Comparison of ENCODE assay signal across 16 cellular contexts in genomic region chr6:63716169-63716568, GRCh38.
"Had no signal": no experiment of that assay in that cellular context is flagged by ENCODE, and none has a peak within 500 bp of the region (broad histone marks: within the 10 kb centered on the region; RNA-seq: fewer than 3 reads in every experiment).

No MANE protein-coding gene starts in this region.

- H3K4me3 ChIP-seq: lower lobe of right lung, pancreas, smooth muscle cell, testis, upper lobe of right lung had no signal

- H3K27ac Mint-ChIP-seq: activated naive CD8-positive, alpha-beta T cell; activated T-cell treated with anti-CD3 and anti-CD28 coated beads, Interleukin-2, amount 50 U/mL, for 72 hours; natural killer cell treated with Interleukin-12 subunit alpha and Interleukin-12 subunit beta and Interleukin-15 and Interleukin-18, amount 100 ng/mL, for 72 hours; stimulated activated effector memory CD8-positive, alpha-beta T cell treated with anti-CD3 and anti-CD28 coated beads, Interleukin-12 subunit alpha, Interleukin-12 subunit beta, amount 100 ng/mL, for 72 hours had no signal

- H3K9me3 ChIP-seq: lower lobe of right lung, neutrophil, pancreas, testis, upper lobe of right lung had no signal

- H3K27me3 Mint-ChIP-seq: activated naive CD8-positive, alpha-beta T cell; natural killer cell treated with Interleukin-12 subunit alpha and Interleukin-12 subunit beta and Interleukin-15 and Interleukin-18, amount 100 ng/mL, for 72 hours had no signal

- ATAC-seq: lower lobe of right lung; natural killer cell treated with Interleukin-12 subunit alpha and Interleukin-12 subunit beta and Interleukin-15 and Interleukin-18, amount 100 ng/mL, for 72 hours; pancreas; sciatic nerve; stimulated activated effector memory CD8-positive, alpha-beta T cell treated with anti-CD3 and anti-CD28 coated beads, Interleukin-12 subunit alpha, Interleukin-12 subunit beta, amount 100 ng/mL, for 72 hours; upper lobe of right lung had no signal

- H3K4me3 Mint-ChIP-seq: activated naive CD8-positive, alpha-beta T cell; activated T-cell treated with anti-CD3 and anti-CD28 coated beads, Interleukin-2, amount 50 U/mL, for 72 hours; natural killer cell treated with Interleukin-12 subunit alpha and Interleukin-12 subunit beta and Interleukin-15 and Interleukin-18, amount 100 ng/mL, for 72 hours; stimulated activated effector memory CD8-positive, alpha-beta T cell treated with anti-CD3 and anti-CD28 coated beads, Interleukin-12 subunit alpha, Interleukin-12 subunit beta, amount 100 ng/mL, for 72 hours had no signal

- DNase-seq: activated gamma-delta T cell; activated T-cell treated with anti-CD3 and anti-CD28 coated beads, Interleukin-2, amount 50 U/mL, for 72 hours; amniotic stem cell; effector CD4-positive, alpha-beta T cell; lower lobe of right lung; pancreas; stimulated activated CD4-positive, alpha-beta T cell treated with anti-CD3 and anti-CD28 coated beads, Interleukin-4, amount 100 ng/mL, for 24 hours; T1000; testis; upper lobe of right lung had no signal
